Comparison of ENCODE assay signal across 1 cellular context in genomic region chr13:98172570-98173405, GRCh38.
TF ChIP-seq lines count a peak whose summit lies in the region.

No MANE protein-coding gene starts in this region.

TF ChIP-seq in GM23338, 12 proteins besides CTCF, POLR2A, EP300 and RAD21 (continued from another document):
- TF ChIP-seq ZNF462 (CRISPR knock-in tag; IDR thresholded peaks at IDR 0.05) (no peak), CREB1 (CRISPR knock-in tag; IDR thresholded peaks at IDR 0.05; ENCODE audit: low read depth) (no peak)
